ENCODE assay signal across 18 cellular contexts in the genomic region with DNA sequence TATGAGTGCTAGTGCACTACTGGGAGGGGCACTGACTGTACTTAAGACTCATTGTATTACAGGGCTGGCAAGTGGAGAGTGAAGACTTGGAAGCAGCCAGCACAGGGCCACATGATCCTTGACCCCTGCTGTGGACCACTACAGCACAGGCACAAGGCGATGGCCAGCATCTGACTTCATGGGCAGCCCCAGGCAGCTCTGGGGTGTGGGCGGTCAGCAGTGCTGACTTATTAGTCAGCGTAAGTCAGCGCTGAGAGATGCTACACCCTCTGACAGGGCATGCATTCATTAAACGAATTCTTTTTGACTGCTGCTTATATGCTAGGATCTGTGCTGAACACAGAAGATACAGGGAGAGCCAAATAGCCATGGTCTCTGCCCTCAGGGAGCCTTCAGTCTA. TPM values are rescaled to one million over a fixed set of nuclear protein-coding genes. Genes with fewer than 3 reads are reported as not detected.
A peak's percentile ranks its signal among the peaks of the same experiment; 100 is the strongest.
DNase-seq lines count a peak whose midpoint lies in the region; ATAC-seq lines count a peak whose summit lies in the region.
"Had no signal": no experiment of that assay in that cellular context is flagged by ENCODE, and none has a peak within 500 bp of the region (broad histone marks: within the 10 kb centered on the region; RNA-seq: fewer than 3 reads in every experiment).

No MANE protein-coding gene starts in this region.

- peak; percentile 86 for DNase-seq in A172 (ENCODE audit: low spot score)
- peak; percentile 76 for DNase-seq in HPDE6-E6E7 (ENCODE audit: extremely low spot score)
- DNase-seq in amniotic epithelial cell (ENCODE audit: low read depth): peak; percentile 70
- DNase-seq in fibroblast of the conjunctiva (ENCODE audit: low read depth): peak; percentile 16
- no peak for DNase-seq in anterior cingulate cortex (lab: John Stamatoyannopoulos, UW)
- no peak for DNase-seq in DMS79 (lab: John Stamatoyannopoulos, UW)
- DNase-seq in superior temporal gyrus (ENCODE audit: extremely low spot score): no peak
- DNase-seq: activated CD4-positive, alpha-beta T cell treated with anti-CD3 and anti-CD28 coated beads for 36 hours; activated CD8-positive, alpha-beta memory T cell treated with anti-CD3 and anti-CD28 coated beads, Interleukin-2, amount 50 U/mL, for 48 hours; activated naive CD4-positive, alpha-beta T cell treated with Interleukin-2 at 50 U/mL for 16 hours; left ventricle myocardium inferior; MV-4-11; naive thymus-derived CD4-positive, alpha-beta T cell; psoas muscle; Right ventricle myocardium superior had no signal

- no peak for ATAC-seq in GM19023 (IDR thresholded peaks at IDR 0.05; ENCODE audit: unreplicated experiment)
- ATAC-seq: activated CD4-positive, alpha-beta T cell treated with anti-CD3 and anti-CD28 coated beads for 36 hours; naive thymus-derived CD4-positive, alpha-beta T cell; psoas muscle had no signal

RNA-seq across cellular contexts. Expression of a gene that starts 9.3 kb away (rescaled TPM):
- total RNA-seq in A172 (2014; rRNA removed; shearing (Covaris generic)): not detected in 2 replicates
- total RNA-seq: activated CD4-positive, alpha-beta T cell treated with anti-CD3 and anti-CD28 coated beads for 36 hours; hepatocyte; left ventricle myocardium inferior; psoas muscle; Right ventricle myocardium superior; temporal lobe had no signal

Comparison
In these comparisons a context has a peak if more than half of its experiments do, and no peak if none do; other contexts are left out.
1. DNase-seq: peak in A172 (single experiment), HPDE6-E6E7 (single experiment), amniotic epithelial cell (single experiment) and fibroblast of the conjunctiva (single experiment); none in anterior cingulate cortex (0 of 58), DMS79 (single experiment) and superior temporal gyrus (single experiment).